12 cellular contexts compared by ENCODE assay signal in the genomic region with DNA sequence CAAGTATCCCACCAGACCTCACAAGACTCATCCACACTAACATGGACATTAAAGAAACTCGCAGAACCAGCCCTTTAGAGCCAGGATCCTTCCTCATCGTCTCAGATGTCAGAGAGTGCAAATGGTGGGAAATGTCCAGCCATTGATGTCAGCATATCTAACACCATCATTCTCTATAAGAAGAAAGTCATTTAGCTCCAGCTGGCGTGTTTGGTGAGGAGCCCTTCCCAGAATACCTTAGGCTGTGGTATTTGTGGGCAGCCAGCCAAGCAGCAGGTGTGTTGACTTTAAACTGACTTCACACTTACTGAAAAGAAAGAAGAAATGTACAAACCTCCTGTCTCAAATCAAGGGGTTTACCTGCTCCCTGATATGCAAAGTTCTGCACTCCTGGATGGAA. TPM values are rescaled to one million over a fixed set of nuclear protein-coding genes. Genes with fewer than 3 reads are reported as not detected.
DNase-seq lines count a peak whose midpoint lies in the region; ATAC-seq and TF ChIP-seq lines count a peak whose summit lies in the region.
"Had no signal": no experiment of that assay in that cellular context is flagged by ENCODE, and none has a peak within 500 bp of the region (broad histone marks: within the 10 kb centered on the region; RNA-seq: fewer than 3 reads in every experiment).

No MANE protein-coding gene starts in this region.

- H3K27me3 Mint-ChIP-seq in activated CD4-positive, alpha-beta memory T cell treated with anti-CD3 and anti-CD28 coated beads for 36 hours: no peaks in the 10 kb centered on the region
- H3K27me3 Mint-ChIP-seq in immature natural killer cell (ENCODE audit: low read depth in 3 of 3): peaks cover 0 to 2% (median 2%) of the 10 kb centered on the region in 3 donors

- no peaks in the 10 kb centered on the region for H3K27me3 ChIP-seq in stomach
- H3K27me3 ChIP-seq: heart left ventricle, SJCRH30 had no signal

- peaks cover 21 to 84% (median 58%) of the 10 kb centered on the region in 4 donors for H3K4me1 ChIP-seq in stomach
- H3K4me1 ChIP-seq: SJCRH30 had no signal

- POLR2A ChIA-PET in activated CD4-positive, alpha-beta memory T cell treated with anti-CD3 and anti-CD28 coated beads for 36 hours (lab: Charles Lee): no interaction called here

- no peak for TF ChIP-seq EP300 in stomach (IDR thresholded peaks at IDR 0.05)

- no peak for ATAC-seq in HG02870 (IDR thresholded peaks at IDR 0.05; ENCODE audit: unreplicated experiment)
- no peak for ATAC-seq in HG03469 (IDR thresholded peaks at IDR 0.05; ENCODE audit: unreplicated experiment)
- ATAC-seq: heart left ventricle had no signal

- peak overlapping the region; percentile 87 for H3K27ac Mint-ChIP-seq in activated CD4-positive, alpha-beta memory T cell treated with anti-CD3 and anti-CD28 coated beads for 36 hours
- peak overlapping the region; percentile 54 to 88 (median 82) for H3K27ac Mint-ChIP-seq in immature natural killer cell

- H3K4me3 Mint-ChIP-seq in activated CD4-positive, alpha-beta memory T cell treated with anti-CD3 and anti-CD28 coated beads for 36 hours: peak overlapping the region; percentile 39
- H3K4me3 Mint-ChIP-seq in immature natural killer cell: peak overlapping the region; percentile 28 to 73 (median 65)

- CTCF ChIA-PET in activated CD4-positive, alpha-beta memory T cell treated with anti-CD3 and anti-CD28 coated beads for 36 hours (lab: Charles Lee): interaction anchor here (1.2 kb wide), 1 partner anchor 14 kb away, joined by 4 read pairs; no protein-coding TSS in a partner anchor

- no peak overlapping the region for H3K4me3 ChIP-seq in stomach
- H3K4me3 ChIP-seq: heart left ventricle, SJCRH30, thoracic aorta had no signal

- H3K27ac ChIP-seq in stomach: peak overlapping the region; percentile 50 to 83 (median 53)
- H3K27ac ChIP-seq: 22Rv1, SJCRH30 had no signal

- H3K9me3 Mint-ChIP-seq in activated CD4-positive, alpha-beta memory T cell treated with anti-CD3 and anti-CD28 coated beads for 36 hours: no peaks in the 10 kb centered on the region
- H3K9me3 Mint-ChIP-seq in immature natural killer cell: no peaks in the 10 kb centered on the region

- peak in 2 of 3 experiments; percentile 2 to 71 for DNase-seq in NCI-H1417 (lab: John Stamatoyannopoulos, UW)
- DNase-seq in NCI-H1417 treated with DMSO at 0.1 percent for 48 hours (lab: John Stamatoyannopoulos, UW): no peak
- DNase-seq in activated CD4-positive, alpha-beta memory T cell treated with anti-CD3 and anti-CD28 coated beads for 36 hours: peak; percentile 87
- no peak for DNase-seq in immature natural killer cell
- DNase-seq in stomach: peak; percentile 96
- DNase-seq in medulla oblongata (ENCODE audit: extremely low spot score): no peak
- DNase-seq: heart left ventricle had no signal

- peaks cover 82% of the 10 kb centered on the region for H3K4me1 Mint-ChIP-seq in activated CD4-positive, alpha-beta memory T cell treated with anti-CD3 and anti-CD28 coated beads for 36 hours (ENCODE audit: low read depth)
- peaks cover 42 to 53% of the 10 kb centered on the region in 2 donors for H3K4me1 Mint-ChIP-seq in immature natural killer cell

- peaks cover 72% of the 10 kb centered on the region for H3K36me3 Mint-ChIP-seq in activated CD4-positive, alpha-beta memory T cell treated with anti-CD3 and anti-CD28 coated beads for 36 hours
- H3K36me3 Mint-ChIP-seq in immature natural killer cell: peaks cover 35 to 69% (median 39%) of the 10 kb centered on the region in 3 donors

- no peak for TF ChIP-seq POLR2A in stomach (IDR thresholded peaks at IDR 0.05)

- no peak for TF ChIP-seq CTCF in stomach (IDR thresholded peaks at IDR 0.05)

- no peaks in the 10 kb centered on the region for H3K9me3 ChIP-seq in stomach
- H3K9me3 ChIP-seq: heart left ventricle, SJCRH30, thoracic aorta had no signal

- WGBS in stomach, 5 donors: 20 to 60% (median 40%) methylated on average over 3 of the region's 3 CpGs

- intact Hi-C loops in activated CD4-positive, alpha-beta memory T cell treated with anti-CD3 and anti-CD28 coated beads for 36 hours (cut with micrococcal nuclease): no loop called here
- intact Hi-C loops in stomach (cut with DNase I; ENCODE audit: low total_unique reads): no loop called here

- peaks cover 54 to 93% (median 90%) of the 10 kb centered on the region in 4 donors for H3K36me3 ChIP-seq in stomach
- H3K36me3 ChIP-seq: SJCRH30 had no signal

RNA-seq across cellular contexts. Expression of a gene that starts 17.3 kb away (rescaled TPM):
- 10 to 100 TPM; 13.7 to 14.0 TPM for total RNA-seq in activated CD4-positive, alpha-beta memory T cell treated with anti-CD3 and anti-CD28 coated beads for 36 hours
- polyA plus RNA-seq in immature natural killer cell (1 to 10 TPM in 2 of 3 donors, under 1 TPM in 1; 0.22 to 6.1 (median 2.1) TPM), stomach (10 to 100 TPM; 10.7 to 11.8 (median 11.3) TPM)
- total RNA-seq in stomach: 10 to 100 TPM; 18.0 to 97.4 (median 39.3) TPM

RNA-seq across cellular contexts. Expression of a gene that starts 35.1 kb away (rescaled TPM):
- 1 to 10 TPM; 4.0 TPM for total RNA-seq in activated CD4-positive, alpha-beta memory T cell treated with anti-CD3 and anti-CD28 coated beads for 36 hours
- polyA plus RNA-seq in immature natural killer cell: 10 to 100 TPM in 1 of 3 donors, 1 to 10 TPM in 2; 2.7 to 14.7 (median 8.5) TPM
- 10 to 100 TPM in 1 of 5 donors, 1 to 10 TPM in 1, not detected in 3; 1.1 to 14.8 TPM for total RNA-seq in stomach
- polyA plus RNA-seq in stomach: 1 to 10 TPM in 1 of 3 donors, under 1 TPM in 2; 0.31 to 3.2 (median 0.70) TPM
- total RNA-seq: SJCRH30 had no signal

RNA-seq across cellular contexts. Expression of a gene that starts 48.9 kb away (rescaled TPM):
- under 1 TPM in 1 of 2 experiments, not detected in 1; 0.05 TPM for total RNA-seq in activated CD4-positive, alpha-beta memory T cell treated with anti-CD3 and anti-CD28 coated beads for 36 hours
- polyA plus RNA-seq in immature natural killer cell (under 1 TPM in 2 of 3 donors, not detected in 1; 0.04 to 0.26 TPM), stomach (under 1 TPM in 1 of 3 donors, not detected in 2; 0.03 TPM)
- under 1 TPM in 3 of 5 donors, not detected in 2; under 0.01 to 0.37 (median 0.14) TPM for total RNA-seq in stomach
- total RNA-seq: SJCRH30, thoracic aorta had no signal

Comparison
In these comparisons a context has a peak if more than half of its experiments do, and no peak if none do; other contexts are left out.
1. DNase-seq: peak in NCI-H1417 (2 of 3), activated CD4-positive, alpha-beta memory T cell treated with anti-CD3 and anti-CD28 coated beads for 36 hours (single experiment) and stomach (single experiment); none in NCI-H1417 treated with DMSO at 0.1 percent for 48 hours (single experiment), immature natural killer cell (0 of 3) and medulla oblongata (single experiment).